14 cellular contexts compared by ENCODE assay signal in the genomic region with DNA sequence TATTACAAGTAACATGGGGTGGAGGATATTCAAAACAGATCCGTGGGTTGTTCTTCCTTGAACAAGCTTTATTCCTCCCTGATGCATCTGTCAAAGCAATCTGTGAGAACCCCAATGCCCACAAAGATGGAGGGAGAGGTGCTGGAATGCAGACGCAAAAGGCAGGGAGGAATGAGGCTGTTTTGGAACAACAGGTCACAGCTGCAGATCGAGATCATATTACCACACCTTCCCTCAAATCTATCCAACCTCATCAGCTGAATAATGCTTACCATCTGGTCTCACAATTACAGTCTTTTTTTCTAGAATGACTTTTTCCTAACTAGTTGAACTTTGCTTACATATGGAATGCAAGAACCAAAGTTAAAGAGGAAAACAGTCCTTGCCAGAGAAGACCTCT.
DNase-seq lines count a peak whose midpoint lies in the region; ATAC-seq, FAIRE-seq and TF ChIP-seq lines count a peak whose summit lies in the region.
"Had no signal": no experiment of that assay in that cellular context is flagged by ENCODE, and none has a peak within 500 bp of the region (broad histone marks: within the 10 kb centered on the region; RNA-seq: fewer than 3 reads in every experiment).

No MANE protein-coding gene starts in this region.

- peak overlapping the region; percentile 17 to 67 (median 51) for H3K27ac Mint-ChIP-seq in nephron
- no peak overlapping the region for H3K27ac Mint-ChIP-seq in activated T-helper 17 cell treated with anti-CD3 and anti-CD28 coated beads, Interleukin-2, amount 50 U/mL, for 72 hours

- H3K27me3 ChIP-seq in BJ (ENCODE audit: control insufficient read depth, insufficient read depth, low read length) = no peaks in the 10 kb centered on the region
- H3K27me3 ChIP-seq: SJSA1 had no signal

- no peak for ATAC-seq in activated T-helper 17 cell treated with anti-CD3 and anti-CD28 coated beads, Interleukin-2, amount 50 U/mL, for 72 hours (replicated peaks)

- no peak overlapping the region for H3K4me3 Mint-ChIP-seq in nephron
- H3K4me3 Mint-ChIP-seq in activated T-helper 17 cell treated with anti-CD3 and anti-CD28 coated beads, Interleukin-2, amount 50 U/mL, for 72 hours = no peak overlapping the region

- peak; percentile 79 for FAIRE-seq in HTR-8/SVneo (lab: Jason Lieb, UNC)
- no peak for FAIRE-seq in GM12891 (lab: Jason Lieb, UNC)

- H3K4me1 Mint-ChIP-seq in nephron = peaks cover 36% of the 10 kb centered on the region
- no peaks in the 10 kb centered on the region for H3K4me1 Mint-ChIP-seq in activated T-helper 17 cell treated with anti-CD3 and anti-CD28 coated beads, Interleukin-2, amount 50 U/mL, for 72 hours

- TF ChIP-seq CTCF in BJ (IDR thresholded peaks at IDR 0.05; ENCODE audit: insufficient read depth, low read depth, low read length) (no peak), choroid plexus epithelial cell (conservative IDR thresholded peaks at IDR 0.05; ENCODE audit: low read depth, low read length) (no peak), nephron (IDR thresholded peaks at IDR 0.05; ENCODE audit: unreplicated experiment in 3 of 3) (no peak), GM10266 (IDR thresholded peaks at IDR 0.05; ENCODE audit: control insufficient read depth, insufficient read depth, low read depth, missing control alignments) (no peak)

- POLR2A ChIA-PET in BJ (lab: Charles Lee) = interaction anchor here (0.5 kb wide), 1 partner anchor 229 kb away, joined by 14 read pairs; no protein-coding TSS in a partner anchor

- no peaks in the 10 kb centered on the region; the same call in 1 of the 2 replicates for H3K36me3 ChIP-seq in BJ (ENCODE audit: control insufficient read depth, insufficient read depth, low read length)
- H3K36me3 ChIP-seq: WERI-Rb-1 had no signal

- CTCF ChIA-PET in BJ (lab: Yijun Ruan, JAX) = no interaction called here

- DNase-seq in BJ (ENCODE audit: low read depth) (peak; percentile 72), HTR-8/SVneo (ENCODE audit: insufficient read length, low spot score) (no peak), choroid plexus epithelial cell (ENCODE audit: low read depth) (peak; percentile 99), SIG-M5 treated with dmso at 0.1 percent for 504 hours (lab: John Stamatoyannopoulos, UW; ENCODE audit: unreplicated experiment) (no peak), GM10266 (ENCODE audit: extremely low spot score) (no peak), GM12891 (ENCODE audit: insufficient read length, low spot score) (no peak)
- DNase-seq: amygdala, COR-L47, GOT3, NCI-H1048, WERI-Rb-1 had no signal

- no peaks in the 10 kb centered on the region for H3K27me3 Mint-ChIP-seq in nephron (ENCODE audit: low read depth)
- H3K27me3 Mint-ChIP-seq in activated T-helper 17 cell treated with anti-CD3 and anti-CD28 coated beads, Interleukin-2, amount 50 U/mL, for 72 hours = peaks cover 4% of the 10 kb centered on the region

- no peak for TF ChIP-seq POLR2A in GM12891 (IDR thresholded peaks at IDR 0.05; ENCODE audit: low read depth, low read length)

- H3K4me3 ChIP-seq in BJ (ENCODE audit: low read depth, low read length) (no peak overlapping the region), choroid plexus epithelial cell (ENCODE audit: low read depth, low read length) (no peak overlapping the region)
- H3K4me3 ChIP-seq: SJSA1 had no signal

- peaks cover 5% of the 10 kb centered on the region for H3K36me3 Mint-ChIP-seq in nephron (ENCODE audit: low read depth)
- H3K36me3 Mint-ChIP-seq in activated T-helper 17 cell treated with anti-CD3 and anti-CD28 coated beads, Interleukin-2, amount 50 U/mL, for 72 hours (ENCODE audit: low read depth) = no peaks in the 10 kb centered on the region

- no peaks in the 10 kb centered on the region for H3K9me3 Mint-ChIP-seq in nephron
- no peaks in the 10 kb centered on the region for H3K9me3 Mint-ChIP-seq in activated T-helper 17 cell treated with anti-CD3 and anti-CD28 coated beads, Interleukin-2, amount 50 U/mL, for 72 hours

TF ChIP-seq in GM12891, 5 proteins besides CTCF, POLR2A, EP300 and RAD21:
- TF ChIP-seq PAX5 (IDR thresholded peaks at IDR 0.05; ENCODE audit: insufficient read depth, low read length, severe bottlenecking) = no peak
- TF ChIP-seq SPI1 (IDR thresholded peaks at IDR 0.05; ENCODE audit: low read depth, low read length) = no peak
- TF ChIP-seq POLR2AphosphoS5 (IDR thresholded peaks at IDR 0.05; ENCODE audit: low read depth, low read length) = no peak
- no peak for TF ChIP-seq TAF1 (IDR thresholded peaks at IDR 0.05; ENCODE audit: low read depth, low read length)
- no peak for TF ChIP-seq POU2F2 (IDR thresholded peaks at IDR 0.05; ENCODE audit: low read depth, low read length)

Comparison
In these comparisons a context has a peak if more than half of its experiments do, and no peak if none do; other contexts are left out.
1. DNase-seq: peak in BJ (single experiment) and choroid plexus epithelial cell (single experiment); none in HTR-8/SVneo (single experiment), SIG-M5 treated with dmso at 0.1 percent for 504 hours (single experiment), GM10266 (single experiment) and GM12891 (single experiment).